ENCODE assay signal across 17 cellular contexts in genomic region chr9:130888146-130888885, GRCh38. TPM values are rescaled to one million over a fixed set of nuclear protein-coding genes. Genes with fewer than 3 reads are reported as not detected.
DNase-seq lines count a peak whose midpoint lies in the region; ATAC-seq and TF ChIP-seq lines count a peak whose summit lies in the region.
"Had no signal": no experiment of that assay in that cellular context is flagged by ENCODE, and none has a peak within 500 bp of the region (broad histone marks: within the 10 kb centered on the region; RNA-seq: fewer than 3 reads in every experiment).

No MANE protein-coding gene starts in this region.

- peaks cover 15% of the 10 kb centered on the region; the same call in 1 of the 2 replicates for H3K4me1 ChIP-seq in IMR-90 (ENCODE audit: control insufficient read depth, insufficient read depth, low read length)
- peaks cover 4 to 64% (median 49%) of the 10 kb centered on the region in 4 donors for H3K4me1 ChIP-seq in esophagus muscularis mucosa
- H3K4me1 ChIP-seq in osteoblast (ENCODE audit: insufficient read depth, low read length) = no peaks in the 10 kb centered on the region
- H3K4me1 ChIP-seq in SK-N-SH (ENCODE audit: control insufficient read depth in 1 of 2, insufficient read depth in 2 of 2, low read depth in 1 of 2, low read length in 1 of 2) = no peaks in the 10 kb centered on the region; a peak in 1 of 4 replicates

- H3K4ac ChIP-seq in IMR-90 (ENCODE audit: low read depth, low read length) = peak overlapping the region; percentile 27; the same call in 1 of the 2 replicates

- no peak for TF ChIP-seq POLR2A in IMR-90 (IDR thresholded peaks at IDR 0.05; ENCODE audit: low read depth, low read length)
- TF ChIP-seq POLR2A in esophagus muscularis mucosa (IDR thresholded peaks at IDR 0.05; ENCODE audit: low read depth) = no peak

- no peak overlapping the region for H2AFZ ChIP-seq in IMR-90 (replicated peaks; ENCODE audit: low read length, poor library complexity)
- H2AFZ ChIP-seq in osteoblast (ENCODE audit: low read length) = no peak overlapping the region
- H2AFZ ChIP-seq in SK-N-SH (ENCODE audit: low read depth) = no peak overlapping the region
- H2AFZ ChIP-seq: GM23248 had no signal

- no peaks in the 10 kb centered on the region for H3K9me2 ChIP-seq in SK-N-SH

- no peak for TF ChIP-seq RAD21 in IMR-90 (IDR thresholded peaks at IDR 0.05; ENCODE audit: low read length)
- no peak for TF ChIP-seq RAD21 in SK-N-SH (IDR thresholded peaks at IDR 0.05; ENCODE audit: low read length)

- H3K27me3 ChIP-seq in IMR-90 (ENCODE audit: control insufficient read depth, insufficient read depth, low read length) = no peaks in the 10 kb centered on the region
- no peaks in the 10 kb centered on the region for H3K27me3 ChIP-seq in esophagus muscularis mucosa
- no peaks in the 10 kb centered on the region for H3K27me3 ChIP-seq in osteoblast (ENCODE audit: insufficient read depth, low read length)
- no peaks in the 10 kb centered on the region for H3K27me3 ChIP-seq in SK-N-SH (ENCODE audit: insufficient read depth)
- H3K27me3 ChIP-seq: BLaER1 treated with 17β-estradiol and CSF1 and Interleukin-3, amounts not matched to agents 10 nM and 100 nM had no signal

- H3K4me2 ChIP-seq in IMR-90 (ENCODE audit: low read depth, low read length) (no peak overlapping the region), osteoblast (ENCODE audit: insufficient read depth, low read length) (no peak overlapping the region), SK-N-SH (no peak overlapping the region)
- H3K4me2 ChIP-seq: BLaER1 treated with 17β-estradiol and CSF1 and Interleukin-3, amounts not matched to agents 10 nM and 100 nM had no signal

- TF ChIP-seq EP300 in esophagus muscularis mucosa (IDR thresholded peaks at IDR 0.05) (no peak), SK-N-SH (IDR thresholded peaks at IDR 0.05; ENCODE audit: borderline replicate concordance in 1 of 2, low read depth in 1 of 2, low read length in 1 of 2) (no peak)

- peaks cover 6% of the 10 kb centered on the region for H3K36me3 Mint-ChIP-seq in activated naive CD8-positive, alpha-beta T cell treated with anti-CD3 and anti-CD28 coated beads for 36 hours
- H3K36me3 Mint-ChIP-seq in activated naive CD8-positive, alpha-beta T cell treated with anti-CD3 and anti-CD28 coated beads, Interleukin-2, amount 50 U/mL, for 24 hours (ENCODE audit: low read depth) = peaks cover 13% of the 10 kb centered on the region

- H2BK120ac ChIP-seq in IMR-90 (ENCODE audit: low read depth, low read length) = no peak overlapping the region

- POLR2A ChIA-PET in IMR-90 (lab: Charles Lee; ENCODE audit: unreplicated experiment) = no interaction called here
- POLR2A ChIA-PET in SK-N-SH (lab: Yijun Ruan, JAX) = no interaction called here

- H3K18ac ChIP-seq in IMR-90 (ENCODE audit: low read depth, low read length) = no peak overlapping the region

- no TSS peak for BruUV-seq in IMR-90 (replicated peaks; lab: Mats Ljungman, UMichigan)

- TF ChIP-seq CTCF in IMR-90 (conservative IDR thresholded peaks at IDR 0.05; ENCODE audit: low read depth, low read length) (no peak), esophagus muscularis mucosa (IDR thresholded peaks at IDR 0.05) (no peak), osteoblast (IDR thresholded peaks at IDR 0.05; ENCODE audit: extremely low read depth, low read depth, low read length) (no peak), SK-N-SH (IDR thresholded peaks at IDR 0.05) (no peak)

- H2BK15ac ChIP-seq in IMR-90 (ENCODE audit: low read depth, low read length) = no peak overlapping the region

- H3K4me1 Mint-ChIP-seq in activated naive CD8-positive, alpha-beta T cell treated with anti-CD3 and anti-CD28 coated beads for 36 hours = peaks cover 2% of the 10 kb centered on the region
- no peaks in the 10 kb centered on the region for H3K4me1 Mint-ChIP-seq in activated naive CD8-positive, alpha-beta T cell treated with anti-CD3 and anti-CD28 coated beads, Interleukin-2, amount 50 U/mL, for 24 hours

- no peak overlapping the region for H2BK20ac ChIP-seq in IMR-90 (ENCODE audit: low read depth, low read length)

- H3K79me2 ChIP-seq in osteoblast (ENCODE audit: insufficient read depth, low read length) (peaks cover 29% of the 10 kb centered on the region), SK-N-SH (ENCODE audit: insufficient read depth) (peaks cover 17% of the 10 kb centered on the region; the same call in 1 of the 2 replicates)

- no peaks in the 10 kb centered on the region for H3K27me3 Mint-ChIP-seq in activated naive CD8-positive, alpha-beta T cell treated with anti-CD3 and anti-CD28 coated beads for 36 hours
- no peaks in the 10 kb centered on the region for H3K27me3 Mint-ChIP-seq in activated naive CD8-positive, alpha-beta T cell treated with anti-CD3 and anti-CD28 coated beads, Interleukin-2, amount 50 U/mL, for 24 hours
- H3K27me3 Mint-ChIP-seq: CD4-positive, CD25-positive, alpha-beta regulatory T cell had no signal

- peak overlapping the region; percentile 62 for H3K27ac Mint-ChIP-seq in activated naive CD8-positive, alpha-beta T cell treated with anti-CD3 and anti-CD28 coated beads for 36 hours
- H3K27ac Mint-ChIP-seq in activated naive CD8-positive, alpha-beta T cell treated with anti-CD3 and anti-CD28 coated beads, Interleukin-2, amount 50 U/mL, for 24 hours = no peak overlapping the region
- H3K27ac Mint-ChIP-seq: CD4-positive, CD25-positive, alpha-beta regulatory T cell had no signal

- dilution Hi-C loops in IMR-90 (cut with HindIII; ENCODE audit: low sequenced_read_pairs, unreplicated experiment) = no loop called here

- no peak overlapping the region for H2BK5ac ChIP-seq in IMR-90 (ENCODE audit: low read depth, low read length, poor library complexity, severe bottlenecking)

- no peak overlapping the region for H3K14ac ChIP-seq in IMR-90 (replicated peaks; ENCODE audit: low read depth, low read length)

- no peak overlapping the region for H3K4me3 Mint-ChIP-seq in activated naive CD8-positive, alpha-beta T cell treated with anti-CD3 and anti-CD28 coated beads for 36 hours
- no peak overlapping the region for H3K4me3 Mint-ChIP-seq in activated naive CD8-positive, alpha-beta T cell treated with anti-CD3 and anti-CD28 coated beads, Interleukin-2, amount 50 U/mL, for 24 hours
- H3K4me3 Mint-ChIP-seq: CD4-positive, CD25-positive, alpha-beta regulatory T cell; H9 had no signal

- H3K9ac ChIP-seq in IMR-90 (ENCODE audit: low read depth, low read length) (no peak overlapping the region), SK-N-SH (no peak overlapping the region)
- H3K9ac ChIP-seq: BLaER1 treated with 17β-estradiol and CSF1 and Interleukin-3, amounts not matched to agents 10 nM and 100 nM; GM23248 had no signal

- H3K36me3 ChIP-seq in IMR-90 (ENCODE audit: control insufficient read depth, insufficient read depth, low read length) = peaks cover 90% of the 10 kb centered on the region
- peaks cover 71 to 100% (median 95%) of the 10 kb centered on the region in 4 donors for H3K36me3 ChIP-seq in esophagus muscularis mucosa
- peaks cover 91% of the 10 kb centered on the region for H3K36me3 ChIP-seq in osteoblast (ENCODE audit: insufficient read depth, low read length)
- peaks cover 31 to 87% of the 10 kb centered on the region in 2 experiments for H3K36me3 ChIP-seq in SK-N-SH (replicated peaks in 1 of 2; ENCODE audit: control insufficient read depth in 1 of 2, insufficient read depth in 2 of 2, low read length in 1 of 2)

- H3K9me3 ChIP-seq in IMR-90 (ENCODE audit: control insufficient read depth, insufficient read depth, low read length) (no peaks in the 10 kb centered on the region), esophagus muscularis mucosa (no peaks in the 10 kb centered on the region), osteoblast (ENCODE audit: low read depth, low read length) (no peaks in the 10 kb centered on the region), SK-N-SH (no peaks in the 10 kb centered on the region)
- H3K9me3 ChIP-seq: BLaER1 treated with 17β-estradiol and CSF1 and Interleukin-3, amounts not matched to agents 10 nM and 100 nM had no signal

- peak overlapping the region; percentile 65 for H2AK9ac ChIP-seq in IMR-90 (replicated peaks; ENCODE audit: low read depth, low read length, poor library complexity)

- peak overlapping the region; percentile 25; the same call in 1 of the 2 replicates for H2AK5ac ChIP-seq in IMR-90 (ENCODE audit: low read depth, low read length)

- no peak overlapping the region for H3K27ac ChIP-seq in IMR-90 (ENCODE audit: insufficient read depth, low read length)
- H3K27ac ChIP-seq in esophagus muscularis mucosa (replicated peaks in 1 of 4) = peak overlapping the region in 3 of 4 donors; percentile 27 to 54 (median 50)
- no peak overlapping the region for H3K27ac ChIP-seq in osteoblast (ENCODE audit: low read depth, low read length)
- no peak overlapping the region for H3K27ac ChIP-seq in SK-N-SH (ENCODE audit: low read depth in 2 of 2, low read length in 1 of 2)
- H3K27ac ChIP-seq: BLaER1 treated with 17β-estradiol and CSF1 and Interleukin-3, amounts not matched to agents 10 nM and 100 nM; GM23248 had no signal

- no peak overlapping the region for H3K23ac ChIP-seq in IMR-90 (ENCODE audit: low read depth, low read length)

- no peak overlapping the region for H3K56ac ChIP-seq in IMR-90 (ENCODE audit: extremely low read depth, insufficient read depth, low read length)

- H4K8ac ChIP-seq in IMR-90 (ENCODE audit: low read depth in 2 of 2, low read length in 2 of 2) = no peak overlapping the region

- peaks cover 41% of the 10 kb centered on the region for H4K20me1 ChIP-seq in IMR-90 (ENCODE audit: insufficient read depth, low read length)
- H4K20me1 ChIP-seq in osteoblast (ENCODE audit: insufficient read depth, low read length) = peaks cover 60% of the 10 kb centered on the region
- H4K20me1 ChIP-seq in SK-N-SH (ENCODE audit: insufficient read depth) = peaks cover 56% of the 10 kb centered on the region

- no peak overlapping the region for H3K4me3 ChIP-seq in IMR-90 (ENCODE audit: insufficient read depth, low read depth, low read length)
- no peak overlapping the region for H3K4me3 ChIP-seq in esophagus muscularis mucosa
- H3K4me3 ChIP-seq in osteoblast (ENCODE audit: insufficient read depth, low read length) = no peak overlapping the region
- no peak overlapping the region for H3K4me3 ChIP-seq in SK-N-SH (ENCODE audit: low read depth in 2 of 2, low read length in 1 of 2)
- H3K4me3 ChIP-seq: BLaER1 treated with 17β-estradiol and CSF1 and Interleukin-3, amounts not matched to agents 10 nM and 100 nM; GM23248 had no signal

- no peak overlapping the region for H4K91ac ChIP-seq in IMR-90 (ENCODE audit: insufficient read depth, low read depth, low read length)

- intact Hi-C loops in IMR-90 (cut with micrococcal nuclease) = no loop called here
- intact Hi-C loops in esophagus muscularis mucosa (cut with DNase I) = no loop called here

- peaks cover 4% of the 10 kb centered on the region; the same call in 1 of the 2 replicates for H3K9me1 ChIP-seq in IMR-90 (ENCODE audit: insufficient read depth, low read length)

- no peaks in the 10 kb centered on the region for H3K9me3 Mint-ChIP-seq in activated naive CD8-positive, alpha-beta T cell treated with anti-CD3 and anti-CD28 coated beads for 36 hours
- H3K9me3 Mint-ChIP-seq in activated naive CD8-positive, alpha-beta T cell treated with anti-CD3 and anti-CD28 coated beads, Interleukin-2, amount 50 U/mL, for 24 hours = no peaks in the 10 kb centered on the region
- H3K9me3 Mint-ChIP-seq: CD4-positive, CD25-positive, alpha-beta regulatory T cell; H9 had no signal

- DNase-seq in activated naive CD8-positive, alpha-beta T cell treated with anti-CD3 and anti-CD28 coated beads for 36 hours = no peak
- no peak for DNase-seq in activated naive CD8-positive, alpha-beta T cell treated with anti-CD3 and anti-CD28 coated beads, Interleukin-2, amount 50 U/mL, for 24 hours
- DNase-seq in IMR-90 = no peak
- no peak for DNase-seq in esophagus muscularis mucosa (ENCODE audit: extremely low spot score)
- peak; percentile 75 for DNase-seq in osteoblast (ENCODE audit: insufficient read length, low spot score, missing footprints)
- no peak for DNase-seq in SK-N-SH
- DNase-seq in HuH-7 (ENCODE audit: low spot score) = no peak
- no peak for DNase-seq in SKM-1 treated with dmso at 0.1 percent for 144 hours (lab: John Stamatoyannopoulos, UW; ENCODE audit: unreplicated experiment)
- DNase-seq: 8988T; AML-193; CD4-positive, CD25-positive, alpha-beta regulatory T cell; DMS53; GF-D8; GM23248; H9 had no signal

- CTCF ChIA-PET in IMR-90 (lab: Yijun Ruan, JAX) (no interaction called here), SK-N-SH (lab: Yijun Ruan, JAX) (interaction anchor here (0.9 to 2.2 kb wide), 4 partner anchors 18 to 110 kb away, joined by 3 to 10 read pairs (median 4); no protein-coding TSS in a partner anchor)

- H3F3A ChIP-seq in SK-N-SH (replicated peaks; ENCODE audit: insufficient read depth) = peaks cover 9% of the 10 kb centered on the region

- in situ Hi-C loops in IMR-90 (cut with MboI; ENCODE audit: low sequenced_read_pairs) = loop anchor here (5.0 kb wide), 1 partner anchor 154 kb away; no protein-coding TSS in a partner anchor

- H3K79me1 ChIP-seq in IMR-90 (ENCODE audit: low read depth in 1 of 2, low read length in 2 of 2) = peaks cover 19 to 50% of the 10 kb centered on the region in 2 experiments

- WGBS in IMR-90 (ENCODE audit: extremely low coverage in 2 of 2, insufficient read length in 1 of 2), 2 experiments = 95% methylated on average over 13 of the region's 22 CpGs; no CpG with 5 or more reads in 1 of the 2 experiments
- WGBS in esophagus muscularis mucosa = 90% methylated on average over 2 of the region's 22 CpGs
- 93% methylated on average over 17 of the region's 22 CpGs for WGBS in SK-N-SH (ENCODE audit: low lambda C conversion rate)

- ATAC-seq in activated naive CD8-positive, alpha-beta T cell treated with anti-CD3 and anti-CD28 coated beads, Interleukin-2, amount 50 U/mL, for 24 hours = no peak
- ATAC-seq in IMR-90 (ENCODE audit: low read depth) = no peak

- no peak overlapping the region for H4K5ac ChIP-seq in IMR-90 (ENCODE audit: low read depth, low read length)

RNA-seq across cellular contexts. Expression of gene QRFP, which starts 8.3 kb away (rescaled TPM):
- total RNA-seq in activated naive CD8-positive, alpha-beta T cell treated with anti-CD3 and anti-CD28 coated beads for 36 hours = not detected
- total RNA-seq in IMR-90 (2012; rRNA removed) = not detected in 2 replicates
- polyA plus RNA-seq in IMR-90 (2012; rRNA removed) = not detected in 2 replicates
- polyA plus RNA-seq in IMR-90 (2012; cell fraction: cytosol; rRNA removed) = not detected in 2 replicates
- not detected in 2 replicates for polyA plus RNA-seq in IMR-90 (2012; cell fraction: nucleus; rRNA removed; ENCODE audit: low replicate concordance)
- not detected for total RNA-seq in esophagus muscularis mucosa
- total RNA-seq in osteoblast = not detected in 2 replicates
- not detected in 2 replicates for polyA plus RNA-seq in SK-N-SH (2012; rRNA removed)
- not detected in 2 replicates for polyA plus RNA-seq in SK-N-SH (2012; cell fraction: cytosol; rRNA removed)
- not detected in 2 replicates for polyA plus RNA-seq in SK-N-SH (2012; cell fraction: nucleus; rRNA removed)
- total RNA-seq: CD4-positive, CD25-positive, alpha-beta regulatory T cell; GM23248; H9; HT-29 had no signal
- polyA plus RNA-seq: CD4-positive, CD25-positive, alpha-beta regulatory T cell had no signal

RNA-seq across cellular contexts. Expression of gene FIBCD1, which starts 50.7 kb away (rescaled TPM):
- not detected for total RNA-seq in activated naive CD8-positive, alpha-beta T cell treated with anti-CD3 and anti-CD28 coated beads for 36 hours
- total RNA-seq in IMR-90 (2012; rRNA removed) (1.1 and 2.2 TPM in 2 replicates), esophagus muscularis mucosa (under 1 TPM in 3 of 4 donors, not detected in 1; 0.40 to 0.83 (median 0.42) TPM), osteoblast (5.1 and 5.3 TPM in 2 replicates)
- polyA plus RNA-seq in IMR-90 (2012; rRNA removed) (10.1 and 12.2 TPM in 2 replicates), SK-N-SH (2012; rRNA removed) (0.86 and 1.3 TPM in 2 replicates)
- polyA plus RNA-seq in IMR-90 (2012; cell fraction: cytosol; rRNA removed) = 8.8 and 15.2 TPM in 2 replicates
- polyA plus RNA-seq in IMR-90 (2012; cell fraction: nucleus; rRNA removed; ENCODE audit: low replicate concordance) = 11.6 and 31.9 TPM in 2 replicates
- polyA plus RNA-seq in SK-N-SH (2012; cell fraction: cytosol; rRNA removed) = 0.13 and 0.33 TPM in 2 replicates
- 1.2 and 1.3 TPM in 2 replicates for polyA plus RNA-seq in SK-N-SH (2012; cell fraction: nucleus; rRNA removed)
- total RNA-seq: CD4-positive, CD25-positive, alpha-beta regulatory T cell had no signal
- polyA plus RNA-seq: CD4-positive, CD25-positive, alpha-beta regulatory T cell had no signal

RNA-seq across cellular contexts. Expression of gene ABL1, which starts 53.3 kb away (rescaled TPM):
- total RNA-seq in activated naive CD8-positive, alpha-beta T cell treated with anti-CD3 and anti-CD28 coated beads for 36 hours = 10 to 100 TPM; 37.9 to 38.5 TPM
- total RNA-seq in IMR-90 (2012; rRNA removed) (31.9 and 33.7 TPM in 2 replicates), esophagus muscularis mucosa (100 to 1,000 TPM in 3 of 4 donors, 10 to 100 TPM in 1; 90.9 to 151 (median 133) TPM), osteoblast (92.2 and 94.8 TPM in 2 replicates)
- polyA plus RNA-seq in IMR-90 (2012; rRNA removed) (49.1 and 50.7 TPM in 2 replicates), SK-N-SH (2012; rRNA removed) (23.5 and 24.6 TPM in 2 replicates)
- polyA plus RNA-seq in IMR-90 (2012; cell fraction: cytosol; rRNA removed) = 35.4 and 41.3 TPM in 2 replicates
- polyA plus RNA-seq in IMR-90 (2012; cell fraction: nucleus; rRNA removed; ENCODE audit: low replicate concordance) = 61.9 and 74.7 TPM in 2 replicates
- 16.8 and 22.1 TPM in 2 replicates for polyA plus RNA-seq in SK-N-SH (2012; cell fraction: cytosol; rRNA removed)
- 46.2 and 46.5 TPM in 2 replicates for polyA plus RNA-seq in SK-N-SH (2012; cell fraction: nucleus; rRNA removed)

Comparison
In these comparisons a context has a peak if more than half of its experiments do, and no peak if none do; other contexts are left out.
1. H3K27ac ChIP-seq: peak in esophagus muscularis mucosa (3 of 4); none in IMR-90 (single experiment), osteoblast (single experiment) and SK-N-SH (0 of 2).